ENCODE assay signal across 9 cellular contexts in genomic region chrX:136780738-136781137, GRCh38. TPM values are rescaled to one million over a fixed set of nuclear protein-coding genes. Genes with fewer than 3 reads are reported as not detected.
DNase-seq lines count a peak whose midpoint lies in the region; ATAC-seq and TF ChIP-seq lines count a peak whose summit lies in the region.
"Had no signal": no experiment of that assay in that cellular context is flagged by ENCODE, and none has a peak within 500 bp of the region (broad histone marks: within the 10 kb centered on the region; RNA-seq: fewer than 3 reads in every experiment).

TSS of gene ARHGEF6 (minus strand) at chrX:136780932. CDS start at chrX:136780882, 50 bp downstream.

- no peaks in the 10 kb centered on the region for H3K27me3 ChIP-seq in HL-60 (ENCODE audit: insufficient read depth, poor library complexity, severe bottlenecking)
- no peaks in the 10 kb centered on the region for H3K27me3 ChIP-seq in right lobe of liver

- H3K4me3 ChIP-seq in HL-60 (replicated peaks; ENCODE audit: insufficient read depth, low read length) (peak within 1 kb of the TSS; percentile 44), right lobe of liver (peak within 1 kb of the TSS; percentile 1 to 9 (median 9))

- peaks cover 3% of the 10 kb centered on the region for H3K27me3 Mint-ChIP-seq in osteocyte (ENCODE audit: unreplicated experiment)

- peak; percentile 50 for ATAC-seq in GM18511 (IDR thresholded peaks at IDR 0.05; ENCODE audit: unreplicated experiment)
- peak in 3 of 4 donors; percentile 52 to 58 (median 56) for ATAC-seq in right lobe of liver

- no peak within 1 kb of the TSS for H3K4me3 Mint-ChIP-seq in osteocyte (ENCODE audit: unreplicated experiment)

- DNase-seq in HL-60 (ENCODE audit: low read depth in 1 of 2, low spot score in 1 of 2) (peak in 1 of 2 experiments; percentile 75), right lobe of liver (no peak), osteocyte (ENCODE audit: extremely low spot score, unreplicated experiment) (no peak), NCI-H510A treated with DMSO at 0.1 percent for 48 hours (lab: John Stamatoyannopoulos, UW) (no peak), NCI-H2171 treated with DMSO at 0.1 percent for 48 hours (lab: John Stamatoyannopoulos, UW) (no peak), C1 segment of cervical spinal cord (lab: John Stamatoyannopoulos, UW) (no peak)
- DNase-seq in activated CD8-positive, alpha-beta memory T cell treated with anti-CD3 and anti-CD28 coated beads, Interleukin-2, amount 50 U/mL, for 4 hours = peak; percentile 22
- DNase-seq: pancreas had no signal

- H3K36me3 ChIP-seq in right lobe of liver = no peaks in the 10 kb centered on the region
- H3K36me3 ChIP-seq: pancreas had no signal

- WGBS in right lobe of liver (ENCODE audit: insufficient coverage, low coverage, low lambda C conversion rate, missing lambda C conversion rate) = 29% methylated on average over 10 of the region's 10 CpGs

- no peaks in the 10 kb centered on the region for H3K36me3 Mint-ChIP-seq in osteocyte (ENCODE audit: unreplicated experiment)

- H3K4me1 Mint-ChIP-seq in osteocyte (ENCODE audit: unreplicated experiment) = peaks cover 2% of the 10 kb centered on the region

- intact Hi-C loops in right lobe of liver (cut with DNase I) = no loop called here

- no peaks in the 10 kb centered on the region for H3K9me3 ChIP-seq in right lobe of liver
- H3K9me3 ChIP-seq: pancreas had no signal

- H3K9me3 Mint-ChIP-seq in osteocyte (ENCODE audit: unreplicated experiment) = peaks cover 12% of the 10 kb centered on the region

- no peak within 1 kb of the TSS for H3K27ac Mint-ChIP-seq in osteocyte (ENCODE audit: unreplicated experiment)

- H3K4me1 ChIP-seq in right lobe of liver = no peaks in the 10 kb centered on the region
- H3K4me1 ChIP-seq: pancreas had no signal

- TF ChIP-seq POLR2A in right lobe of liver (IDR thresholded peaks at IDR 0.05) = no peak

- H3K27ac ChIP-seq in HL-60 (replicated peaks) (peak within 1 kb of the TSS; percentile 93), right lobe of liver (peak within 1 kb of the TSS in 2 of 3 donors; percentile 37 to 45)

- no peak for TF ChIP-seq CTCF in HL-60 (IDR thresholded peaks at IDR 0.05; ENCODE audit: insufficient read depth, low read length)
- no peak for TF ChIP-seq CTCF in right lobe of liver (IDR thresholded peaks at IDR 0.05)
- TF ChIP-seq CTCF in osteocyte (IDR thresholded peaks at IDR 0.05) = no peak

RNA-seq across cellular contexts. Expression of gene ARHGEF6, which starts in this region (rescaled TPM):
- total RNA-seq in right lobe of liver (1 to 10 TPM; 2.8 to 6.1 (median 3.5) TPM), osteocyte (8.5 and 8.7 TPM in 2 replicates)
